1 cellular context compared by ENCODE assay signal in the genomic region with DNA sequence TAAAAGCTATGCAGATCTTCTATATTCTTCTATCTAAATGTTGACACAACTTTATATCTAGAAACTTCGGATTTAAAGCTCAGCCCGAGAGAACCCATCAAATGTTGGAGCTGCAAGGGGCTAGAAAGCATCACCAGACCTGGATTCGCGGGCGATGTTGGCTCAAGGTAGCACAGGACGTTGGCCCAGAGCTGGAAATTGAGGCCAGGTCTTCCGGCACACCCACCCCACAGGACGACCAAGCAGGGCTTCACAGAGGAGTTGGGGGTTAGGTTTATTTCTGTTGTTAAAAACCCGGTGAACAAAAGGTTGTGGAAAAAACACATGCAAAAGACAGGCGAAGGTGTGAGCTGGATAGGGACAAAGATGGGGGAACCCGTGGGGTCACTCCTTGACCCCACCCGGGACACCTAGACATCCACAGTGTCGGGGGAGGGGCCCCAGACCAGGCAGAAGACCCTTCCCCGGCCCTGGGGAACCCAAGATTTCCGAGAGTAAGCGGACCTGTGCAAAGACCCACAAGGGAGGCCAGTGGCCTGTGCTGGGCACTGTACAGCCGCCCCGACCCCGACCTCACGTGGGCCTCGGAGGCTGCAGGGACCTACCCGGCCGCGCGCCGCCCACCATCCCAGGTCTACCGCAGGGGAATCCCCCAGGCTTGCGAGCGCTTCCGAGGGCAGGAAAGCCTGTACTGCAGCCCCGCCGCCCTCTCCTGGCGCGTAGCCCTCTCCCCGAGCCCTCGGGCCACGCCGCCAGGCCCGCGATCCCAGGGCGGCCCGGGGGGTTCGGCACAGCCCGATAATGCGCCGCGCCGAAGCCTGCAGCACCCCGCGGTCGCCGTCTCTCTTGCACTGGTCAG.
A peak's percentile ranks its signal among the peaks of the same experiment; 100 is the strongest.
TF ChIP-seq lines count a peak whose summit lies in the region.

No MANE protein-coding gene starts in this region.

TF ChIP-seq in WTC11, 78 proteins besides CTCF, POLR2A, EP300 and RAD21 (continued from another document):
- TF ChIP-seq, protein P1, sequence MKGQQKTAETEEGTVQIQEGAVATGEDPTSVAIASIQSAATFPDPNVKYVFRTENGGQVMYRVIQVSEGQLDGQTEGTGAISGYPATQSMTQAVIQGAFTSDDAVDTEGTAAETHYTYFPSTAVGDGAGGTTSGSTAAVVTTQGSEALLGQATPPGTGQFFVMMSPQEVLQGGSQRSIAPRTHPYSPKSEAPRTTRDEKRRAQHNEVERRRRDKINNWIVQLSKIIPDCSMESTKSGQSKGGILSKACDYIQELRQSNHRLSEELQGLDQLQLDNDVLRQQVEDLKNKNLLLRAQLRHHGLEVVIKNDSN (CRISPR knock-in tag; IDR thresholded peaks at IDR 0.05) = peak; percentile 47; the same call in 1 of the 2 replicates
- TF ChIP-seq FOXK1 (CRISPR knock-in tag; IDR thresholded peaks at IDR 0.05) (0 out of 2 replicates have a peak, but pooled peaks have one; percentile 26), SP1 (CRISPR knock-in tag; conservative IDR thresholded peaks at IDR 0.05) (0 out of 2 replicates have a peak, but pooled peaks have one; percentile 8)
- TF ChIP-seq, protein P2, sequence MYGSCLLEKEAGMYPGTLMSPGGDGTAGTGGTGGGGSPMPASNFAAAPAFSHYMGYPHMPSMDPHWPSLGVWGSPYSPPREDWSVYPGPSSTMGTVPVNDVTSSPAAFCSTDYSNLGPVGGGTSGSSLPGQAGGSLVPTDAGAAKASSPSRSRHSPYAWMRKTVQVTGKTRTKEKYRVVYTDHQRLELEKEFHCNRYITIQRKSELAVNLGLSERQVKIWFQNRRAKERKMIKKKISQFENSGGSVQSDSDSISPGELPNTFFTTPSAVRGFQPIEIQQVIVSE (CRISPR knock-in tag; IDR thresholded peaks at IDR 0.05; ENCODE audit: borderline replicate concordance) = no peak
